In the genomic region with DNA sequence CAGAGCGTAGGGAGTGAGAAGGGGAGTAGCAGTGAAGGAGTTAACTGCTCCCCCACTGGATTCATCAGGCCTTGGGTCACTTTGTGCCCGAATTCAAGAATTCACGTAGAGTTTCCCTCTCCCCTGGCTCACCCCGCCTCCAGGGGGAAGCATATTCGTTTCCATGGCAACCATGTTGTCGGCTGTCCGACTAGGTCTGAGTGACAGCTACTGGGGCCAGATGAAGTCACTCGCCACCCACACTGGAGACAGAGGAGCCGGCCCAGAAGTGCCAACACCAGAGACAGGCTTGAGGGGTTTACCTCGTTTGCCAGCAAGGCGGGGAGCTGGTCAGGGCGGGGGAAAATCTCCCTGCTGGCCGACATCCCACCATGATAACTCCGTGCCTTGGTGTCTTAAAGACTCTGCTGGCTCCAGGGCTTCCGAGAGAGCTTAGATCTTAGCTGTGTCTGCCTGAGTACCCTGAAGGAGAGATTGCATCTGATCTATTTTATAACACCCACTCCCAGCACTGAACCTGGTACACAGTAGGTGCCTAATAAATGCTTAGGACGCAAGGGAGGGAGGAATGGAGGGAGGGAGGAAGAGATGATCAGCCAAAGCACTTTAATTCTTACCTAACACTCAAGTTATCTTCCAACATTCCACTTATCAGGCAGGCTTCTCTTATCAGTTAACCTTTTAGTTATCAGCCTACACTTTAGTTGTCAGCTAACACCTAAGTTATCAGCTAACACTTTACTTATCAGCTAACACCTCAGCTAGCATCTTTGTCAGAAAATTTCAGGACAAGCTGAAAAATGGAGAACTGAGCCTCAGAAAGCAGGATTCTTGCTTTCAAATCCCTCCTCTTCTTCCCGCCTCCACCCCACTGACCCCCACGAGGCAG, we compare ENCODE assay signal across 13 cellular contexts. TPM values are rescaled to one million over a fixed set of nuclear protein-coding genes. Genes with fewer than 3 reads are reported as not detected.
DNase-seq lines count a peak whose midpoint lies in the region; ATAC-seq and TF ChIP-seq lines count a peak whose summit lies in the region.
"Had no signal": no experiment of that assay in that cellular context is flagged by ENCODE, and none has a peak within 500 bp of the region (broad histone marks: within the 10 kb centered on the region; RNA-seq: fewer than 3 reads in every experiment).

No MANE protein-coding gene starts in this region.

- H3K4me1 Mint-ChIP-seq in chondrocyte (ENCODE audit: low read depth) = no peaks in the 10 kb centered on the region
- no peaks in the 10 kb centered on the region for H3K4me1 Mint-ChIP-seq in activated T-cell treated with anti-CD3 and anti-CD28 coated beads, Interleukin-2, amount 50 U/mL, for 72 hours (ENCODE audit: low read depth)

- DNase-seq in NCI-H748 (lab: John Stamatoyannopoulos, UW; ENCODE audit: unreplicated experiment) (peak; percentile 59), NCI-H748 treated with DMSO at 0.1 percent for 48 hours (lab: John Stamatoyannopoulos, UW) (no peak), NCI-H1105 (lab: John Stamatoyannopoulos, UW) (peak; percentile 26), chondrocyte (ENCODE audit: low spot score) (no peak), retina (peak; percentile 85), NCI-H2196 (lab: John Stamatoyannopoulos, UW; ENCODE audit: unreplicated experiment) (no peak)
- no peak for DNase-seq in activated T-cell treated with anti-CD3 and anti-CD28 coated beads, Interleukin-2, amount 50 U/mL, for 72 hours
- DNase-seq: small intestine; stimulated activated naive CD4-positive, alpha-beta T cell; T-helper 2 cell had no signal

- no peak for ATAC-seq in GM19463 (IDR thresholded peaks at IDR 0.05; ENCODE audit: unreplicated experiment)
- ATAC-seq in activated T-cell treated with anti-CD3 and anti-CD28 coated beads, Interleukin-2, amount 50 U/mL, for 72 hours (replicated peaks in 1 of 2) = no peak

- H3K4me3 Mint-ChIP-seq in chondrocyte (ENCODE audit: unreplicated experiment) = no peak overlapping the region
- H3K4me3 Mint-ChIP-seq in activated T-cell treated with anti-CD3 and anti-CD28 coated beads, Interleukin-2, amount 50 U/mL, for 72 hours = no peak overlapping the region
- H3K4me3 Mint-ChIP-seq: activated T-helper 1 cell treated with anti-CD3 and anti-CD28 coated beads, Interleukin-12 subunit alpha, Interleukin-12 subunit beta, Interleukin-2, Interleukin-4 antibody, amounts not matched to agents 30 ng/mL and 10 ng/mL and 1 ng/mL, durations not matched to agents 14 hours and 24 hours and 36 hours had no signal

- TF ChIP-seq CTCF in chondrocyte (IDR thresholded peaks at IDR 0.05) = peak; percentile 10

- no peaks in the 10 kb centered on the region for H3K36me3 Mint-ChIP-seq in chondrocyte (ENCODE audit: low read depth)
- H3K36me3 Mint-ChIP-seq in activated T-cell treated with anti-CD3 and anti-CD28 coated beads, Interleukin-2, amount 50 U/mL, for 72 hours (ENCODE audit: insufficient read depth in 2 of 2) = peaks cover 0 to 2% of the 10 kb centered on the region in 2 donors

- H3K27ac Mint-ChIP-seq in chondrocyte (ENCODE audit: unreplicated experiment) = no peak overlapping the region
- H3K27ac Mint-ChIP-seq in activated T-cell treated with anti-CD3 and anti-CD28 coated beads, Interleukin-2, amount 50 U/mL, for 72 hours = no peak overlapping the region
- H3K27ac Mint-ChIP-seq: activated T-helper 1 cell treated with anti-CD3 and anti-CD28 coated beads, Interleukin-12 subunit alpha, Interleukin-12 subunit beta, Interleukin-2, Interleukin-4 antibody, amounts not matched to agents 30 ng/mL and 10 ng/mL and 1 ng/mL, durations not matched to agents 14 hours and 24 hours and 36 hours had no signal

- peaks cover 53% of the 10 kb centered on the region for H3K27me3 Mint-ChIP-seq in chondrocyte (ENCODE audit: low read depth)
- peaks cover 39% of the 10 kb centered on the region for H3K27me3 Mint-ChIP-seq in activated T-cell treated with anti-CD3 and anti-CD28 coated beads, Interleukin-2, amount 50 U/mL, for 72 hours (ENCODE audit: low read depth)

- no peaks in the 10 kb centered on the region for H3K9me3 Mint-ChIP-seq in chondrocyte (ENCODE audit: low read depth)
- H3K9me3 Mint-ChIP-seq in activated T-cell treated with anti-CD3 and anti-CD28 coated beads, Interleukin-2, amount 50 U/mL, for 72 hours = peaks cover 0 to 3% of the 10 kb centered on the region in 2 donors
- H3K9me3 Mint-ChIP-seq: activated T-helper 1 cell treated with anti-CD3 and anti-CD28 coated beads, Interleukin-12 subunit alpha, Interleukin-12 subunit beta, Interleukin-2, Interleukin-4 antibody, amounts not matched to agents 30 ng/mL and 10 ng/mL and 1 ng/mL, durations not matched to agents 14 hours and 24 hours and 36 hours had no signal

RNA-seq across cellular contexts. Expression of a gene that starts 57.2 kb away (rescaled TPM):
- total RNA-seq in chondrocyte = not detected in 3 replicates
- not detected for total RNA-seq in activated T-cell treated with anti-CD3 and anti-CD28 coated beads, Interleukin-2, amount 50 U/mL, for 72 hours
- total RNA-seq: activated T-helper 1 cell treated with anti-CD3 and anti-CD28 coated beads, Interleukin-12 subunit alpha, Interleukin-12 subunit beta, Interleukin-2, Interleukin-4 antibody, amounts not matched to agents 30 ng/mL and 10 ng/mL and 1 ng/mL, durations not matched to agents 14 hours and 24 hours and 36 hours; frontal cortex had no signal

RNA-seq across cellular contexts. Expression of a gene that starts 57.4 kb away (rescaled TPM):
- 129 to 133 TPM (median 130 TPM) in 3 replicates for total RNA-seq in chondrocyte
- 1 to 10 TPM; 2.0 to 2.7 TPM for total RNA-seq in activated T-cell treated with anti-CD3 and anti-CD28 coated beads, Interleukin-2, amount 50 U/mL, for 72 hours

Comparison
In these comparisons a context has a peak if more than half of its experiments do, and no peak if none do; other contexts are left out.
1. DNase-seq: peak in NCI-H748 (single experiment), NCI-H1105 (single experiment) and retina (single experiment); none in NCI-H748 treated with DMSO at 0.1 percent for 48 hours (single experiment), chondrocyte (single experiment), NCI-H2196 (single experiment) and activated T-cell treated with anti-CD3 and anti-CD28 coated beads, Interleukin-2, amount 50 U/mL, for 72 hours (0 of 2).
2. RNA of a gene that starts 57.4 kb away (total RNA-seq): 129 to 133 TPM in chondrocyte; 2.0 to 2.7 TPM in activated T-cell treated with anti-CD3 and anti-CD28 coated beads, Interleukin-2, amount 50 U/mL, for 72 hours; every median in the first group is over 10 times any median in the second.